ENCODE assay signal across 8 cellular contexts in the genomic region with DNA sequence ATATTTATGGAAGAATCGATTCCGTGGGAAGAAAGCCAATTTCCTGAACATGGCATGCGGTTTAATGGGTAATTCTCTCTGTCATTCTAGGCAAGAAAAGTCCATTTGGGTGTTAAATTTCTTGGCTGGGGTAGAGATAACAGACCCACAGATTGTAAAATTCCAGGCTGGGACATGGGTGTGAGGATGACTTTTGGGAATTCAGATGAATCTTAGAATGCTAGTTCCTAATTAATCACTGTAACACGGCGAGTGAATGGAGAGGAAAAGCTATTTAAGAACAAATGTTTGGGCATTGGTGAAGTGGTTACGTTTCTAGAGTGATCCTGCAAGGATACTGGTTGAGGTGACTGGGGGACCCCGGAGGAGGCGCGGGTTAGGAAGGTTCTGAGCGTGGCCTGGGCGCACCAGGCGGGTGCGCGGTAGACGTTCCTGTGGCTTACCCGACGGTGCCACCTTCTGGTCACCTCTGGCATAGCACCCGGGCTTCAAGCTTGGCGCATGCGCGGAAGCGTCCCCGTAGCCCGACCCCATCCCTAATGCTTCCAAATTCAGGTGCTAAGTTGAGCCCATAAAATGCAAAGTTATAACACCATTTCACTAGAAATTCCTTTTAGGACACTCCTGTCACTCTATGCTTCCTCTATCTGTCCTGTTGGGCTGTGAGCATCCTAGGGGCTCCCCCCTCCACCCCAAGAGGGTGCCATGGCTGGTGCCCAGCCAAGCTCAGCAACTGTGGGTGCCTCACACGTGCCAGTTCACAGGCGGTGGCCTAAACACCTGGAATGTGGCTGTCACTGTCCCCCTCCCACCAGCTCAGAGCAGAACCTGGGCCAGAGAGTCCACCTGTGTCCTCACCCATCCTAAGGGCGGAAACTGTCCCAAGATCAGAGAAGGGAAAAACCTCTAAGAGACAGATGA.
A peak's percentile ranks its signal among the peaks of the same experiment; 100 is the strongest.
DNase-seq lines count a peak whose midpoint lies in the region; ATAC-seq and TF ChIP-seq lines count a peak whose summit lies in the region.

No MANE protein-coding gene starts in this region.

- H3K27me3 Mint-ChIP-seq in activated CD4-positive, alpha-beta T cell treated with anti-CD3 and anti-CD28 coated beads, Interleukin-2, amount 10 ng/mL, durations not matched to agents 24 days and 14 days, result peaks cover 10% of the 10 kb centered on the region
- no peaks in the 10 kb centered on the region for H3K27me3 Mint-ChIP-seq in dendritic cell treated with granulocyte-macrophage colony-stimulating factor and Interleukin-4, amounts not matched to agents 40 ng/mL and 50 ng/mL, for 4 days

- no peak overlapping the region for H3K27ac Mint-ChIP-seq in activated CD4-positive, alpha-beta T cell treated with anti-CD3 and anti-CD28 coated beads, Interleukin-2, amount 10 ng/mL, durations not matched to agents 24 days and 14 days
- peak overlapping the region; percentile 26 for H3K27ac Mint-ChIP-seq in dendritic cell treated with granulocyte-macrophage colony-stimulating factor and Interleukin-4, amounts not matched to agents 40 ng/mL and 50 ng/mL, for 4 days

- H3K4me1 Mint-ChIP-seq in activated CD4-positive, alpha-beta T cell treated with anti-CD3 and anti-CD28 coated beads, Interleukin-2, amount 10 ng/mL, durations not matched to agents 24 days and 14 days, result peaks cover 10% of the 10 kb centered on the region
- H3K4me1 Mint-ChIP-seq in dendritic cell treated with granulocyte-macrophage colony-stimulating factor and Interleukin-4, amounts not matched to agents 40 ng/mL and 50 ng/mL, for 4 days (ENCODE audit: low read depth), result peaks cover 20% of the 10 kb centered on the region

- H3K27ac ChIP-seq in lung (ENCODE audit: low read depth in 1 of 2, low read length in 1 of 2), result no peak overlapping the region

- no peaks in the 10 kb centered on the region for H3K27me3 ChIP-seq in lung (ENCODE audit: control insufficient read depth, insufficient read depth)

- DNase-seq in AG08396 (ENCODE audit: low spot score) (peak; percentile 94), NCI-H345 (lab: John Stamatoyannopoulos, UW) (peak; percentile 58), lung (ENCODE audit: low spot score) (peak; percentile 85)
- peak; percentile 97 for DNase-seq in activated CD4-positive, alpha-beta T cell treated with anti-CD3 and anti-CD28 coated beads, Interleukin-2, amount 10 ng/mL, durations not matched to agents 24 days and 14 days
- DNase-seq in stimulated activated CD8-positive, alpha-beta memory T cell treated with anti-CD3 and anti-CD28 coated beads, Interleukin-12 subunit alpha, Interleukin-12 subunit beta, amount 100 ng/mL, for 24 hours (ENCODE audit: extremely low read depth), result peak; percentile 67

- H3K9me3 Mint-ChIP-seq in activated CD4-positive, alpha-beta T cell treated with anti-CD3 and anti-CD28 coated beads, Interleukin-2, amount 10 ng/mL, durations not matched to agents 24 days and 14 days, result no peaks in the 10 kb centered on the region
- H3K9me3 Mint-ChIP-seq in dendritic cell treated with granulocyte-macrophage colony-stimulating factor and Interleukin-4, amounts not matched to agents 40 ng/mL and 50 ng/mL, for 4 days, result no peaks in the 10 kb centered on the region

- H3K4me1 ChIP-seq in lung (ENCODE audit: control insufficient read depth in 2 of 2, insufficient read depth in 2 of 2, low read length in 2 of 2), result peaks cover 0 to 9% of the 10 kb centered on the region in 2 donors

- intact Hi-C loops in activated CD4-positive, alpha-beta T cell treated with anti-CD3 and anti-CD28 coated beads, Interleukin-2, amount 10 ng/mL, durations not matched to agents 24 days and 14 days (cut with micrococcal nuclease), result loop anchor here (1.0 kb wide), 3 partner anchors 20 to 139 kb away; no protein-coding TSS in a partner anchor
- intact Hi-C loops in dendritic cell treated with granulocyte-macrophage colony-stimulating factor and Interleukin-4, amounts not matched to agents 40 ng/mL and 50 ng/mL, for 4 days (cut with micrococcal nuclease), result loop anchor here (1.0 to 10.0 kb wide), 2 partner anchors 104 to 137 kb away; partner anchors contain the start of gene PTPRE

- no peaks in the 10 kb centered on the region for H3K9me3 ChIP-seq in lung (ENCODE audit: control insufficient read depth in 2 of 2, insufficient read depth in 1 of 2, low read length in 1 of 2)

- peak; percentile 89 for ATAC-seq in GM18511 (IDR thresholded peaks at IDR 0.05; ENCODE audit: unreplicated experiment)
- ATAC-seq in HG02981 (IDR thresholded peaks at IDR 0.05; ENCODE audit: unreplicated experiment), result peak; percentile 78
- peak; percentile 93 for ATAC-seq in lung (ENCODE audit: insufficient read depth, low FRiP score)

- WGBS in lung, 2 donors, result 13 to 16% methylated on average over 27 of the region's 27 CpGs

- peak; percentile 98 for TF ChIP-seq CTCF in lung (IDR thresholded peaks at IDR 0.05; ENCODE audit: control extremely low read depth, extremely low read depth)

- H3K36me3 Mint-ChIP-seq in activated CD4-positive, alpha-beta T cell treated with anti-CD3 and anti-CD28 coated beads, Interleukin-2, amount 10 ng/mL, durations not matched to agents 24 days and 14 days (ENCODE audit: low read depth), result no peaks in the 10 kb centered on the region
- H3K36me3 Mint-ChIP-seq in dendritic cell treated with granulocyte-macrophage colony-stimulating factor and Interleukin-4, amounts not matched to agents 40 ng/mL and 50 ng/mL, for 4 days (ENCODE audit: low read depth), result no peaks in the 10 kb centered on the region

- H3K4me3 Mint-ChIP-seq in activated CD4-positive, alpha-beta T cell treated with anti-CD3 and anti-CD28 coated beads, Interleukin-2, amount 10 ng/mL, durations not matched to agents 24 days and 14 days, result peak overlapping the region; percentile 49
- H3K4me3 Mint-ChIP-seq in dendritic cell treated with granulocyte-macrophage colony-stimulating factor and Interleukin-4, amounts not matched to agents 40 ng/mL and 50 ng/mL, for 4 days, result peak overlapping the region; percentile 58

- H3K4me3 ChIP-seq in lung, result no peak overlapping the region

- no peaks in the 10 kb centered on the region for H3K36me3 ChIP-seq in lung (ENCODE audit: control insufficient read depth in 2 of 2, insufficient read depth in 2 of 2, low read length in 2 of 2)
